Comparison of ENCODE assay signal across 9 cellular contexts in genomic region chr13:101529419-101529818, GRCh38.
A peak's percentile ranks its signal among the peaks of the same experiment; 100 is the strongest.
DNase-seq lines count a peak whose midpoint lies in the region; ATAC-seq lines count a peak whose summit lies in the region.
"Had no signal": no experiment of that assay in that cellular context is flagged by ENCODE, and none has a peak within 500 bp of the region (broad histone marks: within the 10 kb centered on the region; RNA-seq: fewer than 3 reads in every experiment).

No MANE protein-coding gene starts in this region.

- peak; percentile 11 for DNase-seq in stimulated activated CD4-positive, alpha-beta T cell treated with anti-CD3 and anti-CD28 coated beads, Interleukin-4, amount 100 ng/mL, for 24 hours
- no peak for DNase-seq in stimulated activated CD4-positive, alpha-beta T cell treated with anti-CD3 and anti-CD28 coated beads, Interleukin-2, amount 100 ng/mL, for 24 hours
- DNase-seq in M059J (ENCODE audit: low read depth), result peak; percentile 90
- DNase-seq in fibroblast of gingiva (ENCODE audit: low read depth), result peak; percentile 84
- no peak for DNase-seq in left colon
- DNase-seq in COLO668 (lab: John Stamatoyannopoulos, UW; ENCODE audit: unreplicated experiment), result no peak
- DNase-seq: stimulated activated naive CD4-positive, alpha-beta T cell had no signal

- intact Hi-C loops in left colon (cut with DNase I, micrococcal nuclease), result no loop called here

- ATAC-seq in GM19452 (IDR thresholded peaks at IDR 0.05; ENCODE audit: unreplicated experiment), result no peak
- no peak for ATAC-seq in GM21737 (IDR thresholded peaks at IDR 0.05; ENCODE audit: unreplicated experiment)
- ATAC-seq in left colon, result no peak

Comparison
In these comparisons a context has a peak if more than half of its experiments do, and no peak if none do; other contexts are left out.
1. DNase-seq: peak in stimulated activated CD4-positive, alpha-beta T cell treated with anti-CD3 and anti-CD28 coated beads, Interleukin-4, amount 100 ng/mL, for 24 hours (single experiment), M059J (single experiment) and fibroblast of gingiva (single experiment); none in stimulated activated CD4-positive, alpha-beta T cell treated with anti-CD3 and anti-CD28 coated beads, Interleukin-2, amount 100 ng/mL, for 24 hours (0 of 2), left colon (0 of 2) and COLO668 (single experiment).